26 cellular contexts compared by ENCODE assay signal in the genomic region with DNA sequence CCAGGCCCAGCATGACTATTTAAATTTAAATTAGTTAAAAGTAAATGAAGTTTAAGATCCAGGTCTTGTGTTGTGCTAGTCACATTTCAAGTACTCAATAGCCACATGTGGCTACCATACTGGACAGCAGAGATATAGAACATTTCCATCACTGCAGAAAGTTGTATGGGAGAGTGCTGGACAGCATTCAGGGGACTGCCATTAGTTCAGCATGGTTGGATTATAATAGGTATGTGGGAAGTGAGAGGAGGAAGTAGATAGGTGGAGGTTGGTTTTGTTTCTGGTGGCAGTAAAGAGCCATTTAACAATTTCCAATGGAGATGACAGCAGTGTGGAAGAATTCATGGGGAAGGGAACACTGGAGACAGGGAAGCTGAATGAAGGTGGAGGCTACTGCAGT. TPM values are rescaled to one million over a fixed set of nuclear protein-coding genes. Genes with fewer than 3 reads are reported as not detected.
"Had no signal": no experiment of that assay in that cellular context is flagged by ENCODE, and none has a peak within 500 bp of the region (broad histone marks: within the 10 kb centered on the region; RNA-seq: fewer than 3 reads in every experiment).

No MANE protein-coding gene starts in this region.

- H3K9ac ChIP-seq: neural progenitor cell had no signal

- H2AFZ ChIP-seq: neural progenitor cell had no signal

- H3K9me3 ChIP-seq: esophagus squamous epithelium, gastroesophageal sphincter, left ventricle myocardium inferior, lower lobe of right lung, pancreas, right lobe of liver, spleen, stomach, thoracic aorta, transverse colon had no signal

- ATAC-seq: gastroesophageal sphincter, left cardiac atrium, lower lobe of right lung, natural killer cell, pancreas, right lobe of liver had no signal

- H3K36me3 Mint-ChIP-seq: natural killer cell had no signal

- H3K27ac Mint-ChIP-seq: dendritic cell treated with granulocyte-macrophage colony-stimulating factor and Interleukin-4, amounts not matched to agents 40 ng/mL and 50 ng/mL, for 4 days; memory B cell; mesothelial cell of epicardium; natural killer cell; neural progenitor cell; progenitor cell of endocrine pancreas had no signal

- H3K36me3 ChIP-seq: gastroesophageal sphincter, left ventricle myocardium inferior, lower lobe of right lung, pancreas, thoracic aorta, transverse colon had no signal

- H3K4me3 ChIP-seq: esophagus squamous epithelium, gastroesophageal sphincter, left ventricle myocardium inferior, lower lobe of right lung, neural progenitor cell, pancreas, right lobe of liver, spleen, stomach, thoracic aorta, transverse colon had no signal

- H3K4me2 ChIP-seq: neural progenitor cell had no signal

- H3K27me3 ChIP-seq: esophagus squamous epithelium, gastroesophageal sphincter, neural progenitor cell, pancreas, right lobe of liver, spleen, stomach, transverse colon had no signal

- FAIRE-seq: colon, keratinocyte, pancreas had no signal

- H3K4me3 Mint-ChIP-seq: dendritic cell treated with granulocyte-macrophage colony-stimulating factor and Interleukin-4, amounts not matched to agents 40 ng/mL and 50 ng/mL, for 4 days; immature natural killer cell; memory B cell; mesothelial cell of epicardium; natural killer cell; neural progenitor cell had no signal

- DNase-seq: esophagus squamous epithelium; foreskin fibroblast; immature natural killer cell; left cardiac atrium; left ventricle myocardium inferior; lower lobe of right lung; natural killer cell; nucleus accumbens; pancreas; right lobe of liver; spleen; stimulated activated CD4-positive, alpha-beta T cell treated with anti-CD3 and anti-CD28 coated beads, Interleukin-2, amount 100 ng/mL, for 24 hours; stimulated activated CD4-positive, alpha-beta T cell treated with anti-CD3 and anti-CD28 coated beads, Interleukin-4, amount 100 ng/mL, for 4 hours; stimulated activated naive CD4-positive, alpha-beta T cell; stomach; substantia nigra; transverse colon had no signal

- H3K9me3 Mint-ChIP-seq: immature natural killer cell, mesothelial cell of epicardium, natural killer cell, neural progenitor cell had no signal

- H3K27ac ChIP-seq: esophagus squamous epithelium, gastroesophageal sphincter, left ventricle myocardium inferior, lower lobe of right lung, neural progenitor cell, pancreas, right lobe of liver, spleen, stomach, thoracic aorta, transverse colon had no signal

- H3K27me3 Mint-ChIP-seq: memory B cell had no signal

RNA-seq across cellular contexts. Expression of a gene that starts 42.1 kb away (rescaled TPM):
- total RNA-seq: natural killer cell, thoracic aorta had no signal
- polyA plus RNA-seq: immature natural killer cell had no signal
